8 cellular contexts compared by ENCODE assay signal in genomic region chr20:10433623-10434466, GRCh38. TPM values are rescaled to one million over a fixed set of nuclear protein-coding genes. Genes with fewer than 3 reads are reported as not detected.
DNase-seq lines count a peak whose midpoint lies in the region; FAIRE-seq and TF ChIP-seq lines count a peak whose summit lies in the region.

MKKS (minus strand) TSS chr20:10434222; CDS start chr20:10413514, 20,708 bp downstream.

- H3K79me2 ChIP-seq in H9 (ENCODE audit: insufficient read depth, low read length): peaks cover 10% of the 10 kb centered on the region; the same call in 1 of the 2 replicates

- H3K4ac ChIP-seq in H9 (ENCODE audit: low read depth, low read length): no peak within 1 kb of the TSS; the same call in 1 of the 2 replicates

- H2BK20ac ChIP-seq in H9 (ENCODE audit: low read depth, low read length, poor library complexity, severe bottlenecking): no peak within 1 kb of the TSS

- peak within 1 kb of the TSS; percentile 67 for H3K4me3 ChIP-seq in MG63

- no peaks in the 10 kb centered on the region for H3K9me3 ChIP-seq in H9 (ENCODE audit: control insufficient read depth, low read depth, low read length)
- no peaks in the 10 kb centered on the region for H3K9me3 ChIP-seq in MG63

- peaks cover 3% of the 10 kb centered on the region; the same call in 1 of the 2 replicates for H3K4me1 ChIP-seq in H9 (ENCODE audit: insufficient read depth, low read length)

- H2AK5ac ChIP-seq in H9 (ENCODE audit: insufficient read length, low read length): no peak within 1 kb of the TSS

- H2BK5ac ChIP-seq in H9 (ENCODE audit: insufficient read length, low read length): no peak within 1 kb of the TSS

- H3K4me3 Mint-ChIP-seq in H9: peak within 1 kb of the TSS; percentile 87 to 94

- peaks cover 3 to 6% (median 3%) of the 10 kb centered on the region in 3 experiments; a peak in 4 of 7 replicates for H3K36me3 Mint-ChIP-seq in H9 (ENCODE audit: insufficient read depth in 1 of 3, low read depth in 3 of 3)

- no peak within 1 kb of the TSS for H4K8ac ChIP-seq in H9 (replicated peaks; ENCODE audit: insufficient read length, low read depth, low read length)

- H3K56ac ChIP-seq in H9 (ENCODE audit: insufficient read length, low read depth, low read length): no peak within 1 kb of the TSS

- no peak within 1 kb of the TSS for H2BK12ac ChIP-seq in H9 (ENCODE audit: insufficient read length, low read depth, low read length)

- H2BK120ac ChIP-seq in H9 (ENCODE audit: low read depth, low read length, poor library complexity, severe bottlenecking): no peak within 1 kb of the TSS

- DNase-seq in GDM1 (lab: John Stamatoyannopoulos, UW) (peak; percentile 86), H9 (peak; percentile 87), MG63 (peak; percentile 89), SIG-M5 (lab: John Stamatoyannopoulos, UW) (peak; percentile 21), frontal cortex (ENCODE audit: low spot score in 2 of 2) (peak; percentile 84 to 87), nucleus accumbens (lab: John Stamatoyannopoulos, UW) (peak in 55 of 56 donors; percentile 19 to 95 (median 82)), substantia nigra (lab: John Stamatoyannopoulos, UW) (peak in 48 of 49 donors; percentile 36 to 94 (median 80))
- DNase-seq in activated naive CD4-positive, alpha-beta T cell (lab: John Stamatoyannopoulos, UW): peak; percentile 59 to 78 (median 72)

- no peak for TF ChIP-seq CTCF in H9 (conservative IDR thresholded peaks at IDR 0.05)

- peak within 1 kb of the TSS; percentile 89 for H3K9ac ChIP-seq in H9 (ENCODE audit: extremely low read depth, insufficient read length, low read length)

- peak within 1 kb of the TSS; percentile 80 for H3K4me2 ChIP-seq in H9 (ENCODE audit: insufficient read depth, insufficient read length, low read length)

- H3K27ac ChIP-seq in H9 (ENCODE audit: insufficient read length, low read depth, low read length) (peak within 1 kb of the TSS; percentile 6), substantia nigra (ENCODE audit: low read depth, low read length, poor library complexity, severe bottlenecking) (peak within 1 kb of the TSS; percentile 94)

- H3K27ac Mint-ChIP-seq in H9: peak within 1 kb of the TSS; percentile 94 to 100 (median 97)

- H3K27me3 Mint-ChIP-seq in H9 (ENCODE audit: low read depth): no peaks in the 10 kb centered on the region

- no peaks in the 10 kb centered on the region for H3K36me3 ChIP-seq in MG63

- H3K27me3 ChIP-seq in H9 (ENCODE audit: insufficient read depth, low read length): no peaks in the 10 kb centered on the region
- no peaks in the 10 kb centered on the region for H3K27me3 ChIP-seq in MG63

- FAIRE-seq in frontal cortex (lab: Jason Lieb, UNC): no peak

- peak within 1 kb of the TSS; percentile 80 for H3K18ac ChIP-seq in H9 (ENCODE audit: insufficient read length, low read depth, low read length)

- peak within 1 kb of the TSS; percentile 88 for H3K14ac ChIP-seq in H9 (ENCODE audit: insufficient read depth, low read length)

- WGBS in H9 (ENCODE audit: extremely low coverage, insufficient read length, low lambda C conversion rate): no CpG with 5 or more reads among the region's 73 CpGs

- no peak within 1 kb of the TSS for H3T11ph ChIP-seq in H9 (ENCODE audit: low read length)

- H3K23me2 ChIP-seq in H9 (ENCODE audit: insufficient read length, low read depth, low read length, poor library complexity, severe bottlenecking): peaks cover 4% of the 10 kb centered on the region

- peak within 1 kb of the TSS; percentile 79 for H2AFZ ChIP-seq in H9 (ENCODE audit: low read length)

- no peaks in the 10 kb centered on the region for H3K9me3 Mint-ChIP-seq in H9

- peaks cover 39 to 46% of the 10 kb centered on the region in 2 experiments for H3K4me1 Mint-ChIP-seq in H9

- no peak within 1 kb of the TSS for H3K23ac ChIP-seq in H9 (ENCODE audit: insufficient read length, low read depth, low read length)

- H3K79me1 ChIP-seq in H9 (ENCODE audit: insufficient read depth, low read depth, low read length, poor library complexity, severe bottlenecking): peaks cover 4% of the 10 kb centered on the region

- no peak within 1 kb of the TSS for H2BK15ac ChIP-seq in H9 (ENCODE audit: low read depth, low read length)

- no peak within 1 kb of the TSS for H4K5ac ChIP-seq in H9 (ENCODE audit: insufficient read length, low read depth, low read length)

- no peak within 1 kb of the TSS for H4K91ac ChIP-seq in H9 (ENCODE audit: insufficient read length, low read depth, low read length)

- no peaks in the 10 kb centered on the region for H4K20me1 ChIP-seq in H9 (ENCODE audit: control insufficient read depth, insufficient read depth, insufficient read length)

RNA-seq across cellular contexts. Expression of gene MKKS, which starts in this region (rescaled TPM):
- total RNA-seq in H9 (2021): 10.6 and 11.6 TPM in 2 replicates
- 9.6 and 9.8 TPM in 2 replicates for total RNA-seq in MG63 (2014; rRNA removed; shearing (Covaris generic); ENCODE audit: low replicate concordance)
- 12.6 TPM for total RNA-seq in frontal cortex

Comparison
In these comparisons a context has a peak if more than half of its experiments do, and no peak if none do; other contexts are left out.
1. Peak in every context shown above with its lines: DNase-seq, H3K4me3 ChIP-seq and H3K27ac ChIP-seq.
2. DNase-seq: peak in every context shown above with its lines; median percentile 89 in MG63; 87 in H9; 86 in GDM1; 86 in frontal cortex; 82 in nucleus accumbens; 80 in substantia nigra; 72 in activated naive CD4-positive, alpha-beta T cell; 21 in SIG-M5.